ENCODE assay signal across 9 cellular contexts in the genomic region with DNA sequence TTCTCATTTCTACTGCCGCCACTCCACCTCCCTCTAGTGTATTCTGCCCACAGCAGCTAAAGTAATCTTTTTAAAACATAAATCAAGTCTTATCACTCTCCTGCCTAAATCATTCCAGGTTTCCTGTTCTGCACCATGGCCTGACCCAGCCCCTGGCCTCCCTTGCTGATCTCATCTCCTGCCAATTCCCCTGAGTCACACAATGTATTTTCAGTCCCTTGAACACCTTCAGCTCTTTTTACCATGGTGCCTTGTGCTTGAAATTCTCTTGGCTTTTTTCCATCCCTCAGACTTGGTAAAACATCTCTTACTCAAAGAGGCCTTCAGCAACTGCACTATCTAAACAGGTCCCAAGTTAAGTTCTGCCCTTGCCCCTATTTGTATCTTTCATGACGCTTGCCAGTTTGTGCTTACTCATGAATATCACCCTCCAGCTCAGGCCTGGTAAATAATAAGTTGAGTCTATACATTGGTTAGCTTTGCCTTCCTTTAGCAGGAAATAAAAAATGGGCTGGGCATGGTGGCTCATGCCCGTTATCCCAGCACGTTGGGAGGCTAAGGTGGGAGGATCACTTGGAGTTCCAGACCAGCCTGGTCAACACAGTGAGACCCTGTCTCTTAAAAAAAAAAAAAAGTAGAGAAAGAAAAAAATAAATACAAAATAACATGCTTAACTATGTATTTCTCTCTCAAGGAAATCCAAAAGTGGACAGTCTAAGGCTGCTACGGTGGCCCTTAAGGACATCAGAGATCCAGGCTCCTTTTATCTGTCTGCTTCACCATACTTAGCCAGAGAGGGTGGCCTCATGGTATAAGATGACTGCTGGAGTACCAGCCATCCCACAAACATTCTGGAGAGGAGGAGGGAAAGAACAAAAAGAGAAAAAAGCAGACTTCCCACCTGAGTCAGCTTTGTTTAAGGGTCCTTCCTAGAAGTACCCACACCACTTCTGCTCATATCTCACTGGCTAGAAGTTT.
DNase-seq lines count a peak whose midpoint lies in the region; ATAC-seq and TF ChIP-seq lines count a peak whose summit lies in the region.
"Had no signal": no experiment of that assay in that cellular context is flagged by ENCODE, and none has a peak within 500 bp of the region (broad histone marks: within the 10 kb centered on the region; RNA-seq: fewer than 3 reads in every experiment).

No MANE protein-coding gene starts in this region.

- DNase-seq in HS-27A (ENCODE audit: low read depth), result peak; percentile 47
- peak; percentile 89 for DNase-seq in astrocyte of the hippocampus (ENCODE audit: low read depth, low spot score)
- peak; percentile 88 for DNase-seq in iris pigment epithelial cell (ENCODE audit: low read depth)
- DNase-seq in type B pancreatic cell (ENCODE audit: extremely low spot score, unreplicated experiment), result no peak
- no peak for DNase-seq in activated CD4-positive, alpha-beta T cell treated with anti-CD3 and anti-CD28 coated beads for 48 hours
- DNase-seq in stimulated activated naive CD4-positive, alpha-beta T cell (lab: John Stamatoyannopoulos, UW), result no peak
- DNase-seq: NCI-H1694 had no signal

- H3K27me3 Mint-ChIP-seq in type B pancreatic cell, result no peaks in the 10 kb centered on the region

- peaks cover 38% of the 10 kb centered on the region for H3K36me3 Mint-ChIP-seq in type B pancreatic cell

- peak overlapping the region; percentile 27 for H3K4me3 Mint-ChIP-seq in type B pancreatic cell
- H3K4me3 Mint-ChIP-seq: activated T-helper 1 cell treated with anti-CD3 and anti-CD28 coated beads, Interleukin-12 subunit alpha, Interleukin-12 subunit beta, Interleukin-2, Interleukin-4 antibody, amounts not matched to agents 30 ng/mL and 10 ng/mL and 1 ng/mL, durations not matched to agents 14 hours and 24 hours and 36 hours had no signal

- TF ChIP-seq CTCF in type B pancreatic cell (conservative IDR thresholded peaks at IDR 0.05), result no peak

- peaks cover 7% of the 10 kb centered on the region for H3K4me1 Mint-ChIP-seq in type B pancreatic cell (ENCODE audit: unreplicated experiment)

- no peak for ATAC-seq in HG02840 (IDR thresholded peaks at IDR 0.05; ENCODE audit: low FRiP score, unreplicated experiment)

- peaks cover 9% of the 10 kb centered on the region for H3K9me3 Mint-ChIP-seq in type B pancreatic cell
- H3K9me3 Mint-ChIP-seq: activated T-helper 1 cell treated with anti-CD3 and anti-CD28 coated beads, Interleukin-12 subunit alpha, Interleukin-12 subunit beta, Interleukin-2, Interleukin-4 antibody, amounts not matched to agents 30 ng/mL and 10 ng/mL and 1 ng/mL, durations not matched to agents 14 hours and 24 hours and 36 hours had no signal

- H3K27ac Mint-ChIP-seq in type B pancreatic cell, result peak overlapping the region; percentile 66
- H3K27ac Mint-ChIP-seq: activated T-helper 1 cell treated with anti-CD3 and anti-CD28 coated beads, Interleukin-12 subunit alpha, Interleukin-12 subunit beta, Interleukin-2, Interleukin-4 antibody, amounts not matched to agents 30 ng/mL and 10 ng/mL and 1 ng/mL, durations not matched to agents 14 hours and 24 hours and 36 hours had no signal

Comparison
In these comparisons a context has a peak if more than half of its experiments do, and no peak if none do; other contexts are left out.
1. DNase-seq: peak in HS-27A (single experiment), astrocyte of the hippocampus (single experiment) and iris pigment epithelial cell (single experiment); none in type B pancreatic cell (single experiment), activated CD4-positive, alpha-beta T cell treated with anti-CD3 and anti-CD28 coated beads for 48 hours (single experiment) and stimulated activated naive CD4-positive, alpha-beta T cell (0 of 6).